1 cellular context compared by ENCODE assay signal in genomic region chr17:76737082-76737675, GRCh38.
TF ChIP-seq lines count a peak whose summit lies in the region.

A gene with protein sequence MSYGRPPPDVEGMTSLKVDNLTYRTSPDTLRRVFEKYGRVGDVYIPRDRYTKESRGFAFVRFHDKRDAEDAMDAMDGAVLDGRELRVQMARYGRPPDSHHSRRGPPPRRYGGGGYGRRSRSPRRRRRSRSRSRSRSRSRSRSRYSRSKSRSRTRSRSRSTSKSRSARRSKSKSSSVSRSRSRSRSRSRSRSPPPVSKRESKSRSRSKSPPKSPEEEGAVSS (minus strand): TSS chr17:76737331. CDS start chr17:76737160, 171 bp downstream.

TF ChIP-seq in HEK293, 187 proteins besides CTCF, POLR2A, EP300 and RAD21 (continued from another document and continues in another):
- TF ChIP-seq ZBTB49 (tag by site-specific recombination; IDR thresholded peaks at IDR 0.05; ENCODE audit: low read depth) (peak; percentile 49; the same call in 1 of the 2 replicates), MYNN (tag by site-specific recombination; IDR thresholded peaks at IDR 0.05; ENCODE audit: borderline replicate concordance) (0 out of 2 replicates have a peak, but pooled peaks have one; percentile 13), ZNF138 (tag by site-specific recombination; IDR thresholded peaks at IDR 0.05; ENCODE audit: borderline replicate concordance) (0 out of 2 replicates have a peak, but pooled peaks have one; percentile 4), ZNF146 (tag by site-specific recombination; IDR thresholded peaks at IDR 0.05) (peak; percentile 22; the same call in 1 of the 2 replicates), ZNF274 (IDR thresholded peaks at IDR 0.05; ENCODE audit: low read length) (no peak), ZNF274 (tag by site-specific recombination; IDR thresholded peaks at IDR 0.05; ENCODE audit: borderline replicate concordance) (no peak), KLF7 (tag by site-specific recombination; IDR thresholded peaks at IDR 0.05; ENCODE audit: borderline replicate concordance) (peak; percentile 62; the same call in 1 of the 2 replicates), SP3 (tag by site-specific recombination; IDR thresholded peaks at IDR 0.05) (peak; percentile 93; the same call in 1 of the 2 replicates), ZNF785 (tag by site-specific recombination; IDR thresholded peaks at IDR 0.05) (peak; percentile 65; the same call in 1 of the 2 replicates), ZNF341 (tag by site-specific recombination; IDR thresholded peaks at IDR 0.05; ENCODE audit: low read depth) (peak; percentile 26), ZNF600 (tag by site-specific recombination; IDR thresholded peaks at IDR 0.05) (peak; percentile 72), ZSCAN30 (tag by site-specific recombination; IDR thresholded peaks at IDR 0.05) (peak; percentile 84), ZFP69B (tag by site-specific recombination; IDR thresholded peaks at IDR 0.05) (peak; percentile 29; the same call in 1 of the 2 replicates), ZNF121 (tag by site-specific recombination; IDR thresholded peaks at IDR 0.05) (peak; percentile 83), ZNF777 (tag by site-specific recombination; IDR thresholded peaks at IDR 0.05; ENCODE audit: borderline replicate concordance) (no peak; the same call in 1 of the 2 replicates), ZNF624 (tag by site-specific recombination; IDR thresholded peaks at IDR 0.05) (0 out of 2 replicates have a peak, but pooled peaks have one; percentile 77), ZNF394 (tag by site-specific recombination; IDR thresholded peaks at IDR 0.05; ENCODE audit: borderline replicate concordance) (peak; percentile 73), ZNF324 (tag by site-specific recombination; IDR thresholded peaks at IDR 0.05) (peak; percentile 61), IKZF3 (tag by site-specific recombination; IDR thresholded peaks at IDR 0.05) (peak; percentile 87), ZNF214 (tag by site-specific recombination; IDR thresholded peaks at IDR 0.05; ENCODE audit: borderline replicate concordance) (no peak), ZNF23 (tag by site-specific recombination; IDR thresholded peaks at IDR 0.05; ENCODE audit: borderline replicate concordance) (peak; percentile 65; the same call in 1 of the 2 replicates), YY2 (tag by site-specific recombination; IDR thresholded peaks at IDR 0.05) (peak; percentile 87), ZNF16 (tag by site-specific recombination; IDR thresholded peaks at IDR 0.05; ENCODE audit: low read depth) (peak; percentile 51; the same call in 1 of the 2 replicates), ZNF837 (tag by site-specific recombination; IDR thresholded peaks at IDR 0.05) (peak; percentile 89; the same call in 1 of the 2 replicates), ZFP41 (tag by site-specific recombination; IDR thresholded peaks at IDR 0.05; ENCODE audit: borderline replicate concordance) (peak; percentile 96), ZNF707 (tag by site-specific recombination; IDR thresholded peaks at IDR 0.05) (no peak), ZNF202 (tag by site-specific recombination; IDR thresholded peaks at IDR 0.05; ENCODE audit: borderline replicate concordance) (no peak), SP7 (tag by site-specific recombination; IDR thresholded peaks at IDR 0.05) (peak; percentile 42; the same call in 1 of the 2 replicates), ZIC2 (tag by site-specific recombination; IDR thresholded peaks at IDR 0.05) (no peak), ZNF148 (tag by site-specific recombination; IDR thresholded peaks at IDR 0.05; ENCODE audit: borderline replicate concordance) (peak; percentile 60; the same call in 1 of the 2 replicates), ZNF639 (tag by site-specific recombination; IDR thresholded peaks at IDR 0.05) (peak; percentile 74), ZNF664 (tag by site-specific recombination; IDR thresholded peaks at IDR 0.05) (no peak), ZBTB6 (tag by site-specific recombination; IDR thresholded peaks at IDR 0.05) (0 out of 2 replicates have a peak, but pooled peaks have one; percentile 8), ZNF677 (tag by site-specific recombination; IDR thresholded peaks at IDR 0.05) (0 out of 2 replicates have a peak, but pooled peaks have one; percentile 41), GLI4 (tag by site-specific recombination; IDR thresholded peaks at IDR 0.05) (0 out of 2 replicates have a peak, but pooled peaks have one; percentile 68), ZNF239 (tag by site-specific recombination; IDR thresholded peaks at IDR 0.05) (peak; percentile 78; the same call in 1 of the 2 replicates)
- TF ChIP-seq, protein P1, sequence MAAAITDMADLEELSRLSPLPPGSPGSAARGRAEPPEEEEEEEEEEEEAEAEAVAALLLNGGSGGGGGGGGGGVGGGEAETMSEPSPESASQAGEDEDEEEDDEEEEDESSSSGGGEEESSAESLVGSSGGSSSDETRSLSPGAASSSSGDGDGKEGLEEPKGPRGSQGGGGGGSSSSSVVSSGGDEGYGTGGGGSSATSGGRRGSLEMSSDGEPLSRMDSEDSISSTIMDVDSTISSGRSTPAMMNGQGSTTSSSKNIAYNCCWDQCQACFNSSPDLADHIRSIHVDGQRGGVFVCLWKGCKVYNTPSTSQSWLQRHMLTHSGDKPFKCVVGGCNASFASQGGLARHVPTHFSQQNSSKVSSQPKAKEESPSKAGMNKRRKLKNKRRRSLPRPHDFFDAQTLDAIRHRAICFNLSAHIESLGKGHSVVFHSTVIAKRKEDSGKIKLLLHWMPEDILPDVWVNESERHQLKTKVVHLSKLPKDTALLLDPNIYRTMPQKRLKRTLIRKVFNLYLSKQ (tag by site-specific recombination; IDR thresholded peaks at IDR 0.05; ENCODE audit: borderline replicate concordance): peak; percentile 73; the same call in 1 of the 2 replicates
- TF ChIP-seq, protein P2, sequence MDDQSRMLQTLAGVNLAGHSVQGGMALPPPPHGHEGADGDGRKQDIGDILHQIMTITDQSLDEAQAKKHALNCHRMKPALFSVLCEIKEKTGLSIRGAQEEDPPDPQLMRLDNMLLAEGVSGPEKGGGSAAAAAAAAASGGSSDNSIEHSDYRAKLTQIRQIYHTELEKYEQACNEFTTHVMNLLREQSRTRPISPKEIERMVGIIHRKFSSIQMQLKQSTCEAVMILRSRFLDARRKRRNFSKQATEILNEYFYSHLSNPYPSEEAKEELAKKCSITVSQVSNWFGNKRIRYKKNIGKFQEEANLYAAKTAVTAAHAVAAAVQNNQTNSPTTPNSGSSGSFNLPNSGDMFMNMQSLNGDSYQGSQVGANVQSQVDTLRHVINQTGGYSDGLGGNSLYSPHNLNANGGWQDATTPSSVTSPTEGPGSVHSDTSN (CRISPR knock-in tag; IDR thresholded peaks at IDR 0.05): peak; percentile 59
- TF ChIP-seq, protein P3, sequence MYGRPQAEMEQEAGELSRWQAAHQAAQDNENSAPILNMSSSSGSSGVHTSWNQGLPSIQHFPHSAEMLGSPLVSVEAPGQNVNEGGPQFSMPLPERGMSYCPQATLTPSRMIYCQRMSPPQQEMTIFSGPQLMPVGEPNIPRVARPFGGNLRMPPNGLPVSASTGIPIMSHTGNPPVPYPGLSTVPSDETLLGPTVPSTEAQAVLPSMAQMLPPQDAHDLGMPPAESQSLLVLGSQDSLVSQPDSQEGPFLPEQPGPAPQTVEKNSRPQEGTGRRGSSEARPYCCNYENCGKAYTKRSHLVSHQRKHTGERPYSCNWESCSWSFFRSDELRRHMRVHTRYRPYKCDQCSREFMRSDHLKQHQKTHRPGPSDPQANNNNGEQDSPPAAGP (tag by site-specific recombination; IDR thresholded peaks at IDR 0.05): peak; percentile 94
- TF ChIP-seq, protein P4, sequence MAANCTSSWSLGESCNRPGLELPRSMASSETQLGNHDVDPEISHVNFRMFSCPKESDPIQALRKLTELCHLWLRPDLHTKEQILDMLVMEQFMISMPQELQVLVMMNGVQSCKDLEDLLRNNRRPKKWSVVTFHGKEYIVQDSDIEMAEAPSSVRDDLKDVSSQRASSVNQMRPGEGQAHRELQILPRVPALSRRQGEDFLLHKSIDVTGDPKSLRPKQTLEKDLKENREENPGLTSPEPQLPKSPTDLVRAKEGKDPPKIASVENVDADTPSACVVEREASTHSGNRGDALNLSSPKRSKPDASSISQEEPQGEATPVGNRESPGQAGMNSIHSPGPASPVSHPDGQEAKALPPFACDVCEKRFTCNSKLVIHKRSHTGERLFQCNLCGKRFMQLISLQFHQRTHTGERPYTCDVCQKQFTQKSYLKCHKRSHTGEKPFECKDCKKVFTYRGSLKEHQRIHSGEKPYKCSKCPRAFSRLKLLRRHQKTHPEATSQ (tag by site-specific recombination; IDR thresholded peaks at IDR 0.05): peak; percentile 84
- TF ChIP-seq, protein P5, sequence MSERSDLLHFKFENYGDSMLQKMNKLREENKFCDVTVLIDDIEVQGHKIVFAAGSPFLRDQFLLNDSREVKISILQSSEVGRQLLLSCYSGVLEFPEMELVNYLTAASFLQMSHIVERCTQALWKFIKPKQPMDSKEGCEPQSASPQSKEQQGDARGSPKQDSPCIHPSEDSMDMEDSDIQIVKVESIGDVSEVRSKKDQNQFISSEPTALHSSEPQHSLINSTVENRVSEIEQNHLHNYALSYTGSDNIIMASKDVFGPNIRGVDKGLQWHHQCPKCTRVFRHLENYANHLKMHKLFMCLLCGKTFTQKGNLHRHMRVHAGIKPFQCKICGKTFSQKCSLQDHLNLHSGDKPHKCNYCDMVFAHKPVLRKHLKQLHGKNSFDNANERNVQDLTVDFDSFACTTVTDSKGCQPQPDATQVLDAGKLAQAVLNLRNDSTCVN (tag by site-specific recombination; optimal IDR thresholded peaks at IDR 0.05): peak; percentile 76
- TF ChIP-seq, protein P6, sequence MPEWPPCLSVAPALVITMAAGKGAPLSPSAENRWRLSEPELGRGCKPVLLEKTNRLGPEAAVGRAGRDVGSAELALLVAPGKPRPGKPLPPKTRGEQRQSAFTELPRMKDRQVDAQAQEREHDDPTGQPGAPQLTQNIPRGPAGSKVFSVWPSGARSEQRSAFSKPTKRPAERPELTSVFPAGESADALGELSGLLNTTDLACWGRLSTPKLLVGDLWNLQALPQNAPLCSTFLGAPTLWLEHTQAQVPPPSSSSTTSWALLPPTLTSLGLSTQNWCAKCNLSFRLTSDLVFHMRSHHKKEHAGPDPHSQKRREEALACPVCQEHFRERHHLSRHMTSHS (tag by site-specific recombination; IDR thresholded peaks at IDR 0.05): no peak
- TF ChIP-seq, protein P7, sequence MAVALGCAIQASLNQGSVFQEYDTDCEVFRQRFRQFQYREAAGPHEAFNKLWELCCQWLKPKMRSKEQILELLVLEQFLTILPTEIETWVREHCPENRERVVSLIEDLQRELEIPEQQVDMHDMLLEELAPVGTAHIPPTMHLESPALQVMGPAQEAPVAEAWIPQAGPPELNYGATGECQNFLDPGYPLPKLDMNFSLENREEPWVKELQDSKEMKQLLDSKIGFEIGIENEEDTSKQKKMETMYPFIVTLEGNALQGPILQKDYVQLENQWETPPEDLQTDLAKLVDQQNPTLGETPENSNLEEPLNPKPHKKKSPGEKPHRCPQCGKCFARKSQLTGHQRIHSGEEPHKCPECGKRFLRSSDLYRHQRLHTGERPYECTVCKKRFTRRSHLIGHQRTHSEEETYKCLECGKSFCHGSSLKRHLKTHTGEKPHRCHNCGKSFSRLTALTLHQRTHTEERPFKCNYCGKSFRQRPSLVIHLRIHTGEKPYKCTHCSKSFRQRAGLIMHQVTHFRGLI (tag by site-specific recombination; IDR thresholded peaks at IDR 0.05): peak; percentile 71
